Comparison of ENCODE assay signal across 8 cellular contexts in genomic region chr6:54195637-54196036, GRCh38.
"Had no signal": no experiment of that assay in that cellular context is flagged by ENCODE, and none has a peak within 500 bp of the region (broad histone marks: within the 10 kb centered on the region; RNA-seq: fewer than 3 reads in every experiment).

No MANE protein-coding gene starts in this region.

- H3K4me1 Mint-ChIP-seq: IgD-negative memory B cell had no signal

- ATAC-seq: K562 had no signal

- H3K4me3 ChIP-seq: K562 had no signal

- DNase-seq: IMR-90, KBM-7, KG1 had no signal

- H3K9ac ChIP-seq: KMS-11 had no signal

- FAIRE-seq: HTR-8/SVneo, K562 had no signal

- H3K27me3 Mint-ChIP-seq: IgD-negative memory B cell had no signal

- H3K27ac Mint-ChIP-seq: IgD-negative memory B cell had no signal

- H3K4me3 Mint-ChIP-seq: IgD-negative memory B cell had no signal

- H3K4me2 ChIP-seq: KMS-11 had no signal

- H3K36me3 Mint-ChIP-seq: IgD-negative memory B cell had no signal

- H3K27ac ChIP-seq: HL-60, KMS-11 had no signal
